ENCODE assay signal across 2 cellular contexts in the genomic region with DNA sequence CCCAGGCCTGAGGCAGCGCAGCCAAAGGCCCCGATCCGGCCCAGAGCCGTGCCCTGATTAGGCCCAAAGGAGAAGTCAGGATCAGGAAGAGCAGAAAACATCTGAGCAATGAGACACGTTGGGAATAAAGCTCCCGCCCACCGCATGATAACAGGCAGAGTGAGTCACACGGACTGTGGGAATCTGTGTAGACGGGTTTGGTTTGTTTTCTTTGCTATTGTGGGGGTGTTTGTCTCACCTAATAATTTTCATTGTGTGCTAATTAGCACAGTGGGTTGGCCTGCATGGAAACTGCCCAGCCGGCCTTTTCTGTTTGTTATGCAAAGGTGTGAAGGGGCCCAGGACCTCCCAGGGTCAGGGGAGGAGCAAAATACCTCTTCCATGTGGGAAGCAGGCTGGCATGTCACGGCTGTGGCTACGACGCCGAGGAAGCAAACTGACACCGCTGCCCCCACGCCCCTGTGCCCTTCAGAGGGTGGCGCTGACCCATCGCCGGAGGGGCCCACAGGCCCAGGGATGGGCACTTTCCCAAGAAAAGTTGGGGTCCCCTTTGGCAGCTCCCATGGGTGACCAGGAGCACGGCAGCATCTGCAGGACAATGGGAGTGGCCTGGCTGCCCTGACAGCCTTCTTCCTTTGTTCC.
TF ChIP-seq lines count a peak whose summit lies in the region.

No MANE protein-coding gene starts in this region.

TF ChIP-seq in HepG2, 621 proteins besides CTCF, POLR2A, EP300 and RAD21:
- TF ChIP-seq ZNF556 (CRISPR knock-in tag; IDR thresholded peaks at IDR 0.05; ENCODE audit: borderline replicate concordance) (no peak), MEIS2 (CRISPR knock-in tag; IDR thresholded peaks at IDR 0.05) (no peak), IRF2 (CRISPR knock-in tag; IDR thresholded peaks at IDR 0.05) (no peak), ZFY (CRISPR knock-in tag; IDR thresholded peaks at IDR 0.05) (no peak), ZBTB7B (CRISPR knock-in tag; IDR thresholded peaks at IDR 0.05) (no peak), CREM (IDR thresholded peaks at IDR 0.05) (no peak), CREM (CRISPR knock-in tag; IDR thresholded peaks at IDR 0.05) (no peak), ZNF747 (CRISPR knock-in tag; IDR thresholded peaks at IDR 0.05; ENCODE audit: borderline replicate concordance) (no peak), HOXA7 (CRISPR knock-in tag; IDR thresholded peaks at IDR 0.05) (no peak), ZBTB1 (CRISPR knock-in tag; IDR thresholded peaks at IDR 0.05; ENCODE audit: borderline replicate concordance) (no peak), ZBTB21 (CRISPR knock-in tag; IDR thresholded peaks at IDR 0.05) (no peak), ELF3 (CRISPR knock-in tag; IDR thresholded peaks at IDR 0.05) (no peak)
- TF ChIP-seq, protein P1, sequence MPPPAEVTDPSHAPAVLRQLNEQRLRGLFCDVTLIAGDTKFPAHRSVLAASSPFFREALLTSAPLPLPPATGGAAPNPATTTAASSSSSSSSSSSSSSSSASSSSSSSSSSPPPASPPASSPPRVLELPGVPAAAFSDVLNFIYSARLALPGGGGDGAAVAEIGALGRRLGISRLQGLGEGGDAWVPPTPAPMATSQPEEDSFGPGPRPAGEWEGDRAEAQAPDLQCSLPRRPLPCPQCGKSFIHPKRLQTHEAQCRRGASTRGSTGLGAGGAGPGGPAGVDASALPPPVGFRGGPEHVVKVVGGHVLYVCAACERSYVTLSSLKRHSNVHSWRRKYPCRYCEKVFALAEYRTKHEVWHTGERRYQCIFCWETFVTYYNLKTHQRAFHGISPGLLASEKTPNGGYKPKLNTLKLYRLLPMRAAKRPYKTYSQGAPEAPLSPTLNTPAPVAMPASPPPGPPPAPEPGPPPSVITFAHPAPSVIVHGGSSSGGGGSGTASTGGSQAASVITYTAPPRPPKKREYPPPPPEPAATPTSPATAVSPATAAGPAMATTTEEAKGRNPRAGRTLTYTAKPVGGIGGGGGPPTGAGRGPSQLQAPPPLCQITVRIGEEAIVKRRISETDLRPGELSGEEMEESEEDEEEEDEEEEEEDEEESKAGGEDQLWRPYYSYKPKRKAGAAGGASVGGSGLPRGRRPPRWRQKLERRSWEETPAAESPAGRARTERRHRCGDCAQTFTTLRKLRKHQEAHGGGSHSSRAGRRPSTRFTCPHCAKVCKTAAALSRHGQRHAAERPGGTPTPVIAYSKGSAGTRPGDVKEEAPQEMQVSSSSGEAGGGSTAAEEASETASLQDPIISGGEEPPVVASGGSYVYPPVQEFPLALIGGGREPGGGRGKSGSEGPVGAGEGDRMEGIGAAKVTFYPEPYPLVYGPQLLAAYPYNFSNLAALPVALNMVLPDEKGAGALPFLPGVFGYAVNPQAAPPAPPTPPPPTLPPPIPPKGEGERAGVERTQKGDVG (CRISPR knock-in tag; IDR thresholded peaks at IDR 0.05; ENCODE audit: borderline replicate concordance), result no peak
- TF ChIP-seq, protein P2, sequence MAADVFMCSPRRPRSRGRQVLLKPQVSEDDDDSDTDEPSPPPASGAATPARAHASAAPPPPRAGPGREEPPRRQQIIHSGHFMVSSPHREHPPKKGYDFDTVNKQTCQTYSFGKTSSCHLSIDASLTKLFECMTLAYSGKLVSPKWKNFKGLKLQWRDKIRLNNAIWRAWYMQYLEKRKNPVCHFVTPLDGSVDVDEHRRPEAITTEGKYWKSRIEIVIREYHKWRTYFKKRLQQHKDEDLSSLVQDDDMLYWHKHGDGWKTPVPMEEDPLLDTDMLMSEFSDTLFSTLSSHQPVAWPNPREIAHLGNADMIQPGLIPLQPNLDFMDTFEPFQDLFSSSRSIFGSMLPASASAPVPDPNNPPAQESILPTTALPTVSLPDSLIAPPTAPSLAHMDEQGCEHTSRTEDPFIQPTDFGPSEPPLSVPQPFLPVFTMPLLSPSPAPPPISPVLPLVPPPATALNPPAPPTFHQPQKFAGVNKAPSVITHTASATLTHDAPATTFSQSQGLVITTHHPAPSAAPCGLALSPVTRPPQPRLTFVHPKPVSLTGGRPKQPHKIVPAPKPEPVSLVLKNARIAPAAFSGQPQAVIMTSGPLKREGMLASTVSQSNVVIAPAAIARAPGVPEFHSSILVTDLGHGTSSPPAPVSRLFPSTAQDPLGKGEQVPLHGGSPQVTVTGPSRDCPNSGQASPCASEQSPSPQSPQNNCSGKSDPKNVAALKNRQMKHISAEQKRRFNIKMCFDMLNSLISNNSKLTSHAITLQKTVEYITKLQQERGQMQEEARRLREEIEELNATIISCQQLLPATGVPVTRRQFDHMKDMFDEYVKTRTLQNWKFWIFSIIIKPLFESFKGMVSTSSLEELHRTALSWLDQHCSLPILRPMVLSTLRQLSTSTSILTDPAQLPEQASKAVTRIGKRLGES (CRISPR knock-in tag; IDR thresholded peaks at IDR 0.05; ENCODE audit: borderline replicate concordance), result no peak
- TF ChIP-seq, protein P3, sequence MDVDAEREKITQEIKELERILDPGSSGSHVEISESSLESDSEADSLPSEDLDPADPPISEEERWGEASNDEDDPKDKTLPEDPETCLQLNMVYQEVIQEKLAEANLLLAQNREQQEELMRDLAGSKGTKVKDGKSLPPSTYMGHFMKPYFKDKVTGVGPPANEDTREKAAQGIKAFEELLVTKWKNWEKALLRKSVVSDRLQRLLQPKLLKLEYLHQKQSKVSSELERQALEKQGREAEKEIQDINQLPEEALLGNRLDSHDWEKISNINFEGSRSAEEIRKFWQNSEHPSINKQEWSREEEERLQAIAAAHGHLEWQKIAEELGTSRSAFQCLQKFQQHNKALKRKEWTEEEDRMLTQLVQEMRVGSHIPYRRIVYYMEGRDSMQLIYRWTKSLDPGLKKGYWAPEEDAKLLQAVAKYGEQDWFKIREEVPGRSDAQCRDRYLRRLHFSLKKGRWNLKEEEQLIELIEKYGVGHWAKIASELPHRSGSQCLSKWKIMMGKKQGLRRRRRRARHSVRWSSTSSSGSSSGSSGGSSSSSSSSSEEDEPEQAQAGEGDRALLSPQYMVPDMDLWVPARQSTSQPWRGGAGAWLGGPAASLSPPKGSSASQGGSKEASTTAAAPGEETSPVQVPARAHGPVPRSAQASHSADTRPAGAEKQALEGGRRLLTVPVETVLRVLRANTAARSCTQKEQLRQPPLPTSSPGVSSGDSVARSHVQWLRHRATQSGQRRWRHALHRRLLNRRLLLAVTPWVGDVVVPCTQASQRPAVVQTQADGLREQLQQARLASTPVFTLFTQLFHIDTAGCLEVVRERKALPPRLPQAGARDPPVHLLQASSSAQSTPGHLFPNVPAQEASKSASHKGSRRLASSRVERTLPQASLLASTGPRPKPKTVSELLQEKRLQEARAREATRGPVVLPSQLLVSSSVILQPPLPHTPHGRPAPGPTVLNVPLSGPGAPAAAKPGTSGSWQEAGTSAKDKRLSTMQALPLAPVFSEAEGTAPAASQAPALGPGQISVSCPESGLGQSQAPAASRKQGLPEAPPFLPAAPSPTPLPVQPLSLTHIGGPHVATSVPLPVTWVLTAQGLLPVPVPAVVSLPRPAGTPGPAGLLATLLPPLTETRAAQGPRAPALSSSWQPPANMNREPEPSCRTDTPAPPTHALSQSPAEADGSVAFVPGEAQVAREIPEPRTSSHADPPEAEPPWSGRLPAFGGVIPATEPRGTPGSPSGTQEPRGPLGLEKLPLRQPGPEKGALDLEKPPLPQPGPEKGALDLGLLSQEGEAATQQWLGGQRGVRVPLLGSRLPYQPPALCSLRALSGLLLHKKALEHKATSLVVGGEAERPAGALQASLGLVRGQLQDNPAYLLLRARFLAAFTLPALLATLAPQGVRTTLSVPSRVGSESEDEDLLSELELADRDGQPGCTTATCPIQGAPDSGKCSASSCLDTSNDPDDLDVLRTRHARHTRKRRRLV (CRISPR knock-in tag; IDR thresholded peaks at IDR 0.05), result no peak

TF ChIP-seq in H1, 55 proteins besides CTCF, POLR2A, EP300 and RAD21:
- no peak for TF ChIP-seq HDAC2 (IDR thresholded peaks at IDR 0.05; ENCODE audit: borderline replicate concordance in 1 of 2, low read depth in 2 of 2, low read length in 2 of 2)
- 0 out of 2 replicates have a peak, but pooled peaks have one; percentile 19 for TF ChIP-seq SP1 (IDR thresholded peaks at IDR 0.05; ENCODE audit: low read depth, low read length)
- TF ChIP-seq, protein P4, sequence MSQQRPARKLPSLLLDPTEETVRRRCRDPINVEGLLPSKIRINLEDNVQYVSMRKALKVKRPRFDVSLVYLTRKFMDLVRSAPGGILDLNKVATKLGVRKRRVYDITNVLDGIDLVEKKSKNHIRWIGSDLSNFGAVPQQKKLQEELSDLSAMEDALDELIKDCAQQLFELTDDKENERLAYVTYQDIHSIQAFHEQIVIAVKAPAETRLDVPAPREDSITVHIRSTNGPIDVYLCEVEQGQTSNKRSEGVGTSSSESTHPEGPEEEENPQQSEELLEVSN (IDR thresholded peaks at IDR 0.05), result peak; percentile 94
- TF ChIP-seq GTF2F1 (IDR thresholded peaks at IDR 0.05; ENCODE audit: borderline replicate concordance, low read depth, low read length), result no peak
- no peak for TF ChIP-seq KDM1A (IDR thresholded peaks at IDR 0.05; ENCODE audit: borderline replicate concordance, low read length)
- TF ChIP-seq, protein P5, sequence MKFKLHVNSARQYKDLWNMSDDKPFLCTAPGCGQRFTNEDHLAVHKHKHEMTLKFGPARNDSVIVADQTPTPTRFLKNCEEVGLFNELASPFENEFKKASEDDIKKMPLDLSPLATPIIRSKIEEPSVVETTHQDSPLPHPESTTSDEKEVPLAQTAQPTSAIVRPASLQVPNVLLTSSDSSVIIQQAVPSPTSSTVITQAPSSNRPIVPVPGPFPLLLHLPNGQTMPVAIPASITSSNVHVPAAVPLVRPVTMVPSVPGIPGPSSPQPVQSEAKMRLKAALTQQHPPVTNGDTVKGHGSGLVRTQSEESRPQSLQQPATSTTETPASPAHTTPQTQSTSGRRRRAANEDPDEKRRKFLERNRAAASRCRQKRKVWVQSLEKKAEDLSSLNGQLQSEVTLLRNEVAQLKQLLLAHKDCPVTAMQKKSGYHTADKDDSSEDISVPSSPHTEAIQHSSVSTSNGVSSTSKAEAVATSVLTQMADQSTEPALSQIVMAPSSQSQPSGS (IDR thresholded peaks at IDR 0.05; ENCODE audit: low read length), result no peak
- no peak for TF ChIP-seq BRCA1 (IDR thresholded peaks at IDR 0.05; ENCODE audit: low read depth, low read length)
- no peak for TF ChIP-seq EGR1 (IDR thresholded peaks at IDR 0.05; ENCODE audit: borderline replicate concordance, low read depth, low read length)
- TF ChIP-seq, protein P6, sequence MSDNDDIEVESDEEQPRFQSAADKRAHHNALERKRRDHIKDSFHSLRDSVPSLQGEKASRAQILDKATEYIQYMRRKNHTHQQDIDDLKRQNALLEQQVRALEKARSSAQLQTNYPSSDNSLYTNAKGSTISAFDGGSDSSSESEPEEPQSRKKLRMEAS (IDR thresholded peaks at IDR 0.05), result peak; percentile 96
- TF ChIP-seq CEBPB (IDR thresholded peaks at IDR 0.05; ENCODE audit: low read depth, low read length), result no peak
- TF ChIP-seq TAF7 (optimal IDR thresholded peaks at IDR 0.05; ENCODE audit: borderline replicate concordance, low read depth, low read length), result no peak
